Comparison of ENCODE assay signal across 13 cellular contexts in the genomic region with DNA sequence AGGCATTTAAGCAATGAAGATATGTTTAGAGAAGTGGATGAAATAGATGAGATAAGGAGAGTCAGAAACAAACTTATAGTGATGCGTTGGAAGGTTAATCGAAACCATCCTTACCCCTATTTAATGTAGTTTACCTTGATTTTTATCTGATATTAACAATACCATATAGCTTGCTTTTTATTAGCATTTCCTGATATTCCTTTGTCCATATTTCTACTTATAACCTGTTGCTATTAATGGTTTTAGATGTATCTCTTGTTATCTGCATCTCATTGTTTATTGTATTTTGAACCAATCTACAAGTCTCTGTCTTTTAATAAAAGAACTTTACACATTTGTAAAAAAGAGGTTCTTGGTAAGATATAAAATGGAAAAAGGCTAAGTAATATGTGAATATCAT. TPM values are rescaled to one million over a fixed set of nuclear protein-coding genes. Genes with fewer than 3 reads are reported as not detected.
DNase-seq lines count a peak whose midpoint lies in the region; ATAC-seq and TF ChIP-seq lines count a peak whose summit lies in the region.
"Had no signal": no experiment of that assay in that cellular context is flagged by ENCODE, and none has a peak within 500 bp of the region (broad histone marks: within the 10 kb centered on the region; RNA-seq: fewer than 3 reads in every experiment).

No MANE protein-coding gene starts in this region.

- H3K27ac ChIP-seq in heart left ventricle, result peak overlapping the region in 3 of 12 donors; percentile 84 to 94 (median 90)
- H3K27ac ChIP-seq in mammary epithelial cell (ENCODE audit: insufficient read depth, low read depth, low read length), result no peak overlapping the region
- no peak overlapping the region for H3K27ac ChIP-seq in mesenchymal stem cell (ENCODE audit: low read length, poor library complexity, severe bottlenecking)
- peak overlapping the region; percentile 94 to 99 for H3K27ac ChIP-seq in uterus

- no peak overlapping the region for H4K8ac ChIP-seq in mesenchymal stem cell (ENCODE audit: low read length)

- peak overlapping the region in 7 of 12 donors; percentile 64 to 96 (median 82) for H3K4me3 ChIP-seq in heart left ventricle
- H3K4me3 ChIP-seq in mammary epithelial cell (replicated peaks in 1 of 3; ENCODE audit: insufficient read depth in 1 of 3, low read depth in 2 of 3, low read length in 3 of 3), result peak overlapping the region; percentile 50 to 64 (median 60)
- H3K4me3 ChIP-seq in mesenchymal stem cell (ENCODE audit: insufficient read depth in 1 of 2, low read depth in 1 of 2, low read length in 2 of 2), result peak overlapping the region in 1 of 2 experiments; percentile 89
- H3K4me3 ChIP-seq in uterus, result peak overlapping the region in 1 of 2 donors; percentile 55

- H2BK12ac ChIP-seq in mesenchymal stem cell (ENCODE audit: low read length in 2 of 2), result no peak overlapping the region

- TF ChIP-seq POLR2A in heart left ventricle (IDR thresholded peaks at IDR 0.05) (no peak), uterus (IDR thresholded peaks at IDR 0.05) (no peak), erythroblast (IDR thresholded peaks at IDR 0.05; ENCODE audit: low read length) (no peak)

- H4K91ac ChIP-seq in mesenchymal stem cell (ENCODE audit: low read length), result no peak overlapping the region

- no peaks in the 10 kb centered on the region for H3K79me1 ChIP-seq in mesenchymal stem cell (replicated peaks; ENCODE audit: low read length, poor library complexity, severe bottlenecking)

- H2BK120ac ChIP-seq in mesenchymal stem cell (ENCODE audit: low read depth, low read length), result no peak overlapping the region

- no peak overlapping the region for H2BK5ac ChIP-seq in mesenchymal stem cell (ENCODE audit: low read depth, low read length, poor library complexity, severe bottlenecking)

- BruUV-seq in mammary epithelial cell (replicated peaks; lab: Mats Ljungman, UMichigan), result TSS peak; percentile 72

- H2AK5ac ChIP-seq in mesenchymal stem cell (ENCODE audit: low read length, severe bottlenecking), result no peak overlapping the region

- H2AFZ ChIP-seq in mammary epithelial cell (ENCODE audit: low read depth, low read length), result no peak overlapping the region
- H2AFZ ChIP-seq in mesenchymal stem cell (ENCODE audit: low read depth, low read length), result no peak overlapping the region

- ATAC-seq in heart left ventricle, result no peak
- ATAC-seq in Right ventricle myocardium superior (ENCODE audit: poor library complexity), result no peak
- ATAC-seq: T-helper 17 cell had no signal

- dilution Hi-C loops in mammary epithelial cell (cut with HindIII; ENCODE audit: low sequenced_read_pairs), result no loop called here

- 81 to 98% (median 83%) methylated on average over 2 of the region's 2 CpGs for WGBS in heart left ventricle, 4 donors
- 33% methylated on average over 2 of the region's 2 CpGs for WGBS in mammary epithelial cell (ENCODE audit: low coverage, missing lambda C conversion rate)
- WGBS in mesenchymal stem cell, result no CpG with 5 or more reads among the region's 2 CpGs

- H3K79me2 ChIP-seq in mammary epithelial cell (ENCODE audit: insufficient read depth, low read length), result peaks cover 17% of the 10 kb centered on the region

- no peak overlapping the region for H3K14ac ChIP-seq in mesenchymal stem cell (ENCODE audit: low read length in 2 of 2)

- no peaks in the 10 kb centered on the region for H4K20me1 ChIP-seq in mammary epithelial cell (ENCODE audit: insufficient read depth, low read length)

- H3K9me3 ChIP-seq in heart left ventricle (no peaks in the 10 kb centered on the region), mammary epithelial cell (replicated peaks; ENCODE audit: insufficient read depth, low read length) (no peaks in the 10 kb centered on the region), mesenchymal stem cell (ENCODE audit: control insufficient read depth, low read length) (no peaks in the 10 kb centered on the region), uterus (no peaks in the 10 kb centered on the region)

- in situ Hi-C loops in mammary epithelial cell (cut with MboI; ENCODE audit: low sequenced_read_pairs in 2 of 2), result loop anchor here in 1 of 2 donors (10.0 kb wide), 1 partner anchor 107 kb away; no protein-coding TSS in a partner anchor

- H3K4ac ChIP-seq in mesenchymal stem cell (ENCODE audit: low read depth in 1 of 2, low read length in 2 of 2), result no peak overlapping the region

- DNase-seq in heart left ventricle (no peak), Right ventricle myocardium superior (no peak), mammary epithelial cell (no peak), mesenchymal stem cell (no peak), uterus (no peak), HPDE6-E6E7 (ENCODE audit: extremely low spot score) (no peak), erythroblast (lab: John Stamatoyannopoulos, UW) (no peak)
- DNase-seq in activated CD8-positive, alpha-beta memory T cell treated with anti-CD3 and anti-CD28 coated beads, Interleukin-2, amount 50 U/mL, for 4 hours, result no peak
- DNase-seq: GOT3; MV-4-11; NK-92 treated with Interleukin-12 subunit alpha and Interleukin-12 subunit beta, amount 100 ng/mL, for 24 hours; stimulated activated naive CD4-positive, alpha-beta T cell treated with Interleukin-2 at 50 U/mL for 16 hours; T-helper 17 cell had no signal

- H3K4me2 ChIP-seq in mammary epithelial cell (ENCODE audit: insufficient read depth, low read depth, low read length) (peak overlapping the region; percentile 77), mesenchymal stem cell (ENCODE audit: low read length, poor library complexity, severe bottlenecking) (peak overlapping the region; percentile 61)

- intact Hi-C loops in heart left ventricle (cut with DNase I), result no loop called here
- intact Hi-C loops in Right ventricle myocardium superior (cut with DNase I), result no loop called here
- intact Hi-C loops in mammary epithelial cell (cut with micrococcal nuclease), result loop anchor here (5.0 kb wide), 2 partner anchors 84 to 104 kb away; no protein-coding TSS in a partner anchor
- intact Hi-C loops in uterus (cut with DNase I; ENCODE audit: low total_unique reads), result no loop called here

- H3K4me1 ChIP-seq in heart left ventricle (peaks cover 0 to 8% (median 0%) of the 10 kb centered on the region in 12 donors), mammary epithelial cell (ENCODE audit: insufficient read depth, low read length) (peaks cover 5% of the 10 kb centered on the region), mesenchymal stem cell (ENCODE audit: control insufficient read depth, insufficient read depth, low read depth, low read length) (peaks cover 2% of the 10 kb centered on the region), uterus (no peaks in the 10 kb centered on the region)

- CTCF ChIA-PET in mammary epithelial cell (lab: Charles Lee; ENCODE audit: low non-redundant PET), result no interaction called here

- no peak overlapping the region for H3K23ac ChIP-seq in mesenchymal stem cell (ENCODE audit: low read length in 2 of 2)

- H3K18ac ChIP-seq in mesenchymal stem cell (ENCODE audit: low read depth in 1 of 2, low read length in 2 of 2), result no peak overlapping the region

- H3K27me3 ChIP-seq in heart left ventricle (peaks cover 0 to 4% (median 0%) of the 10 kb centered on the region in 9 donors), mammary epithelial cell (ENCODE audit: insufficient read depth, low read length) (no peaks in the 10 kb centered on the region), mesenchymal stem cell (ENCODE audit: control insufficient read depth in 1 of 2, insufficient read depth in 1 of 2, low read length in 2 of 2) (peaks cover 0 to 7% of the 10 kb centered on the region in 2 experiments), uterus (no peaks in the 10 kb centered on the region)

- no peak overlapping the region for H3K9ac ChIP-seq in mammary epithelial cell (ENCODE audit: insufficient read depth, low read length)
- H3K9ac ChIP-seq in mesenchymal stem cell (ENCODE audit: low read length), result peak overlapping the region; percentile 99

- no peak overlapping the region for H2BK15ac ChIP-seq in mesenchymal stem cell (ENCODE audit: low read depth, poor library complexity, severe bottlenecking)

- H3K36me3 ChIP-seq in heart left ventricle, result peaks cover 0 to 10% (median 0%) of the 10 kb centered on the region in 9 donors
- no peaks in the 10 kb centered on the region for H3K36me3 ChIP-seq in mammary epithelial cell (ENCODE audit: insufficient read depth, low read length)
- H3K36me3 ChIP-seq in mesenchymal stem cell (ENCODE audit: control insufficient read depth in 1 of 2, insufficient read depth in 2 of 2, low read depth in 1 of 2, low read length in 2 of 2), result peaks cover 0 to 10% of the 10 kb centered on the region in 2 experiments
- no peaks in the 10 kb centered on the region for H3K36me3 ChIP-seq in uterus

- TF ChIP-seq CTCF in heart left ventricle (IDR thresholded peaks at IDR 0.05) (no peak), mammary epithelial cell (conservative IDR thresholded peaks at IDR 0.05 in 1 of 2, IDR thresholded peaks at IDR 0.05 in 1 of 2; ENCODE audit: extremely low read depth in 1 of 2, insufficient read depth in 1 of 2, low read depth in 1 of 2, low read length in 2 of 2) (no peak), uterus (IDR thresholded peaks at IDR 0.05) (no peak)

RNA-seq across cellular contexts. Expression of a gene that starts 1.6 kb away (rescaled TPM):
- total RNA-seq in heart left ventricle, result 10 to 100 TPM; 15.7 to 60.3 (median 27.1) TPM
- polyA plus RNA-seq in heart left ventricle, result 10 to 100 TPM; 56.5 to 59.7 TPM
- 16.2 TPM for total RNA-seq in Right ventricle myocardium superior
- total RNA-seq in mammary epithelial cell, result 10 to 100 TPM; 44.5 to 71.1 TPM
- polyA plus RNA-seq in mammary epithelial cell, result 45.9 TPM
- polyA minus RNA-seq in mammary epithelial cell, result 0.98 TPM
- polyA plus RNA-seq in mesenchymal stem cell (2013, experiment 1 of 2), result 324 TPM
- polyA plus RNA-seq in mesenchymal stem cell (2013, experiment 2 of 2), result 335 TPM
- total RNA-seq in uterus, result 10 to 100 TPM; 26.1 to 95.6 (median 52.6) TPM

RNA-seq across cellular contexts. Expression of a gene that starts 18.5 kb away (rescaled TPM):
- total RNA-seq in heart left ventricle, result 100 to 1,000 TPM; 109 to 153 (median 122) TPM
- polyA plus RNA-seq in heart left ventricle, result 10 to 100 TPM; 74.4 to 85.3 TPM
- 164 TPM for total RNA-seq in Right ventricle myocardium superior
- total RNA-seq in mammary epithelial cell, result 100 to 1,000 TPM in 1 of 2 donors, 10 to 100 TPM in 1; 93.4 to 146 TPM
- 124 TPM for polyA plus RNA-seq in mammary epithelial cell
- polyA minus RNA-seq in mammary epithelial cell, result 42.6 TPM
- 431 TPM for polyA plus RNA-seq in mesenchymal stem cell (2013, experiment 1 of 2)
- polyA plus RNA-seq in mesenchymal stem cell (2013, experiment 2 of 2), result 447 TPM
- 100 to 1,000 TPM; 101 to 224 (median 179) TPM for total RNA-seq in uterus

RNA-seq across cellular contexts. Expression of a gene that starts 27.8 kb away (rescaled TPM):
- total RNA-seq in heart left ventricle (1 to 10 TPM; 1.5 to 5.8 (median 3.1) TPM), Right ventricle myocardium superior (1.7 TPM), mammary epithelial cell (1 to 10 TPM; 6.8 to 9.8 TPM), uterus (10 to 100 TPM; 23.6 to 90.0 (median 60.4) TPM)
- polyA plus RNA-seq in heart left ventricle (1 to 10 TPM; 2.6 to 3.1 TPM), mammary epithelial cell (4.0 TPM)
- polyA minus RNA-seq in mammary epithelial cell, result not detected
- polyA plus RNA-seq in mesenchymal stem cell (2013, experiment 1 of 2), result 0.54 TPM
- 0.33 TPM for polyA plus RNA-seq in mesenchymal stem cell (2013, experiment 2 of 2)
- total RNA-seq: T-helper 17 cell had no signal

RNA-seq across cellular contexts. Expression of a gene that starts 47.1 kb away (rescaled TPM):
- 1 to 10 TPM in 6 of 9 donors, under 1 TPM in 2, not detected in 1; 0.35 to 4.9 (median 1.7) TPM for total RNA-seq in heart left ventricle
- 1 to 10 TPM; 1.1 to 6.6 TPM for polyA plus RNA-seq in heart left ventricle
- total RNA-seq in Right ventricle myocardium superior, result 0.75 TPM
- 10 to 100 TPM; 13.6 to 16.0 TPM for total RNA-seq in mammary epithelial cell
- polyA plus RNA-seq in mammary epithelial cell, result 4.7 TPM
- polyA minus RNA-seq in mammary epithelial cell, result not detected
- polyA plus RNA-seq in mesenchymal stem cell (2013, experiment 1 of 2), result 3.2 TPM
- 3.8 TPM for polyA plus RNA-seq in mesenchymal stem cell (2013, experiment 2 of 2)
- 10 to 100 TPM in 2 of 4 donors, 1 to 10 TPM in 1, not detected in 1; 1.5 to 35.6 (median 15.5) TPM for total RNA-seq in uterus

Comparison
In these comparisons a context has a peak if more than half of its experiments do, and no peak if none do; other contexts are left out.
1. H3K27ac ChIP-seq: peak in uterus (2 of 2); none in mammary epithelial cell (single experiment) and mesenchymal stem cell (single experiment).